In the genomic region with DNA sequence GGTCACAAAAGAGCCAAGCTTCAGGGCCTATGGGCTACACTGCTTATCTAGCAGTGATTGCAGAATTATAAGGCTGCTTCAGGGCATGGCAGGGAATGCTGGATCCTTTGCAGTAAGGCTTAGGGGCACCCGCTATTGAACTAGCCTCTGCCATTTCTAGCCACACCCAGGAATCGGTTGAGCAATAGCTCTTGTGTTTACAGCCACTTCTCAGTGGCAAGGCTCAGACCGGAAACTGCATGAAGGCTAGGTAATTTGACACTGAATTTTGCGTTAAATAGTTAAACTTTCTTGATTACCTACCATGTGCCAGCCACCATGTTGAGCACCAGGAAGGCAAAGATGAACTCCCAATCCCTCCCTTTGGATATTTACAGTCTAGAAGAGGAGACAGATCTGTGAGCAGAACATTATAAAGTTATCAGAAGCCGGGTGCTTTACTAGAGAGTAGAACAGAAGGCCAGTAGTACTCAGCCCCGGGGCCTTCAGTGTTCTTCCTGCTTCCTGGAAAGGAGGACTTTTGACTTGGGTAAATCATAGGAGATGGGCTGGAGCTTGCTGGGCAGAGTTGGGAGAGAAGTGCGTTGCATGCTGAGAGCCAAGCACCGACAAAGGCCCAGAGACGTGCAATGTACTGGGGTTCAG, we compare ENCODE assay signal across 10 cellular contexts.
DNase-seq lines count a peak whose midpoint lies in the region; ATAC-seq, FAIRE-seq and TF ChIP-seq lines count a peak whose summit lies in the region.
"Had no signal": no experiment of that assay in that cellular context is flagged by ENCODE, and none has a peak within 500 bp of the region (broad histone marks: within the 10 kb centered on the region; RNA-seq: fewer than 3 reads in every experiment).

No MANE protein-coding gene starts in this region.

- no peak overlapping the region for H2AK9ac ChIP-seq in IMR-90 (replicated peaks; ENCODE audit: low read depth, low read length, poor library complexity)

- no peaks in the 10 kb centered on the region for H4K20me1 ChIP-seq in IMR-90 (ENCODE audit: insufficient read depth, low read length)

- no peak overlapping the region for H4K5ac ChIP-seq in IMR-90 (ENCODE audit: low read depth, low read length)

- H3K9me3 ChIP-seq in IMR-90 (ENCODE audit: control insufficient read depth, insufficient read depth, low read length), result no peaks in the 10 kb centered on the region

- H4K91ac ChIP-seq in IMR-90 (ENCODE audit: insufficient read depth, low read depth, low read length), result no peak overlapping the region

- no peak overlapping the region for H2AK5ac ChIP-seq in IMR-90 (ENCODE audit: low read depth, low read length)

- H2AFZ ChIP-seq in IMR-90 (replicated peaks; ENCODE audit: low read length, poor library complexity), result peak overlapping the region; percentile 15

- 60% methylated on average over 1 of the region's 9 CpGs; no CpG with 5 or more reads in 1 of the 2 experiments for WGBS in IMR-90 (ENCODE audit: extremely low coverage in 2 of 2, insufficient read length in 1 of 2), 2 experiments

- no peak overlapping the region for H2BK15ac ChIP-seq in IMR-90 (ENCODE audit: low read depth, low read length)

- TF ChIP-seq CTCF in IMR-90 (conservative IDR thresholded peaks at IDR 0.05; ENCODE audit: low read depth, low read length), result no peak
- TF ChIP-seq CTCF in RWPE1 (conservative IDR thresholded peaks at IDR 0.05; ENCODE audit: low read depth), result no peak

- CTCF ChIA-PET in IMR-90 (lab: Yijun Ruan, JAX) (no interaction called here), RWPE1 (lab: Yijun Ruan, JAX) (interaction anchor here (0.5 to 1.7 kb wide), 5 partner anchors 16 to 461 kb away, joined by 3 to 7 read pairs (median 4); no protein-coding TSS in a partner anchor)

- no peak for TF ChIP-seq POLR2A in IMR-90 (IDR thresholded peaks at IDR 0.05; ENCODE audit: low read depth, low read length)

- BruUV-seq in IMR-90 (replicated peaks; lab: Mats Ljungman, UMichigan), result no TSS peak

- no peak overlapping the region for H3K4ac ChIP-seq in IMR-90 (ENCODE audit: low read depth, low read length)

- POLR2A ChIA-PET in IMR-90 (lab: Charles Lee; ENCODE audit: unreplicated experiment) (no interaction called here), RWPE1 (lab: Yijun Ruan, JAX; ENCODE audit: low non-redundant PET) (no interaction called here)

- in situ Hi-C loops in IMR-90 (cut with MboI; ENCODE audit: low sequenced_read_pairs), result no loop called here

- DNase-seq in AG08395 (ENCODE audit: low spot score) (peak; percentile 15), IMR-90 (peak; percentile 20), RWPE1 (ENCODE audit: low spot score) (peak; percentile 32), immature natural killer cell (no peak), 8988T (no peak), NCI-H446 treated with DMSO at 0.1 percent for 48 hours (lab: John Stamatoyannopoulos, UW) (no peak), GM19239 (ENCODE audit: insufficient read length, low spot score) (no peak)
- DNase-seq: activated CD4-positive, CD25-positive, alpha-beta regulatory T cell; CD8-positive, alpha-beta T cell had no signal

- no peaks in the 10 kb centered on the region for H3K36me3 Mint-ChIP-seq in immature natural killer cell
- H3K36me3 Mint-ChIP-seq: CD8-positive, alpha-beta T cell had no signal

- H3K14ac ChIP-seq in IMR-90 (replicated peaks; ENCODE audit: low read depth, low read length), result no peak overlapping the region; the same call in 1 of the 2 replicates

- H3K23ac ChIP-seq in IMR-90 (ENCODE audit: low read depth, low read length), result no peak overlapping the region

- no peak overlapping the region for H3K56ac ChIP-seq in IMR-90 (ENCODE audit: extremely low read depth, insufficient read depth, low read length)

- H3K9ac ChIP-seq in IMR-90 (ENCODE audit: low read depth, low read length), result no peak overlapping the region

- H3K27me3 Mint-ChIP-seq in immature natural killer cell (ENCODE audit: low read depth in 3 of 3), result peaks cover 0 to 2% (median 2%) of the 10 kb centered on the region in 3 donors

- no peaks in the 10 kb centered on the region for H3K79me1 ChIP-seq in IMR-90 (ENCODE audit: low read depth in 1 of 2, low read length in 2 of 2)

- H3K36me3 ChIP-seq in IMR-90 (ENCODE audit: control insufficient read depth, insufficient read depth, low read length), result no peaks in the 10 kb centered on the region

- intact Hi-C loops in IMR-90 (cut with micrococcal nuclease), result no loop called here

- peak; percentile 56 for ATAC-seq in IMR-90 (ENCODE audit: low read depth)
- no peak for ATAC-seq in HG02884 (IDR thresholded peaks at IDR 0.05; ENCODE audit: unreplicated experiment)
- ATAC-seq: CD8-positive, alpha-beta T cell had no signal

- H3K9me3 Mint-ChIP-seq in immature natural killer cell, result no peaks in the 10 kb centered on the region
- H3K9me3 Mint-ChIP-seq: CD8-positive, alpha-beta T cell had no signal

- dilution Hi-C loops in IMR-90 (cut with HindIII; ENCODE audit: low sequenced_read_pairs, unreplicated experiment), result no loop called here

- no peaks in the 10 kb centered on the region for H3K9me1 ChIP-seq in IMR-90 (ENCODE audit: insufficient read depth, low read length)

- H3K27ac ChIP-seq in IMR-90 (ENCODE audit: insufficient read depth, low read length) (no peak overlapping the region), RWPE1 (peak overlapping the region; percentile 71)

- no peak overlapping the region for H2BK120ac ChIP-seq in IMR-90 (ENCODE audit: low read depth, low read length)

- TF ChIP-seq RAD21 in IMR-90 (IDR thresholded peaks at IDR 0.05; ENCODE audit: low read length), result no peak

- no peak overlapping the region for H2BK5ac ChIP-seq in IMR-90 (ENCODE audit: low read depth, low read length, poor library complexity, severe bottlenecking)

- H3K4me2 ChIP-seq in IMR-90 (ENCODE audit: low read depth, low read length), result no peak overlapping the region

- peak overlapping the region in 3 of 5 donors; percentile 11 to 40 (median 39) for H3K4me3 Mint-ChIP-seq in immature natural killer cell
- H3K4me3 Mint-ChIP-seq: CD8-positive, alpha-beta T cell had no signal

- H3K4me1 Mint-ChIP-seq in immature natural killer cell, result peaks cover 23 to 36% of the 10 kb centered on the region in 2 donors

- peak overlapping the region; percentile 32 to 65 (median 46) for H3K27ac Mint-ChIP-seq in immature natural killer cell
- H3K27ac Mint-ChIP-seq: CD8-positive, alpha-beta T cell had no signal

- no peak overlapping the region for H3K4me3 ChIP-seq in IMR-90 (ENCODE audit: insufficient read depth, low read depth, low read length)

- H4K8ac ChIP-seq in IMR-90 (ENCODE audit: low read depth in 2 of 2, low read length in 2 of 2), result 0 out of 4 replicates have a peak overlapping the region, but pooled peaks of 1 of the 2 experiments have one; percentile 35

- FAIRE-seq in GM19239 (lab: Jason Lieb, UNC), result no peak

- no peaks in the 10 kb centered on the region; the same call in 1 of the 2 replicates for H3K27me3 ChIP-seq in IMR-90 (ENCODE audit: control insufficient read depth, insufficient read depth, low read length)

- peaks cover 7% of the 10 kb centered on the region; the same call in 1 of the 2 replicates for H3K4me1 ChIP-seq in IMR-90 (ENCODE audit: control insufficient read depth, insufficient read depth, low read length)

- no peak overlapping the region for H2BK20ac ChIP-seq in IMR-90 (ENCODE audit: low read depth, low read length)

- no peak overlapping the region for H3K18ac ChIP-seq in IMR-90 (ENCODE audit: low read depth, low read length)

TF ChIP-seq in IMR-90, 13 proteins besides CTCF, POLR2A, EP300 and RAD21:
- TF ChIP-seq CEBPB (IDR thresholded peaks at IDR 0.05; ENCODE audit: low read depth, low read length), result peak; percentile 80
- no peak for TF ChIP-seq RFX5 (IDR thresholded peaks at IDR 0.05; ENCODE audit: low read depth, low read length)

Comparison
In these comparisons a context has a peak if more than half of its experiments do, and no peak if none do; other contexts are left out.
1. DNase-seq: peak in AG08395 (single experiment), IMR-90 (single experiment) and RWPE1 (single experiment); none in immature natural killer cell (0 of 3), 8988T (single experiment), NCI-H446 treated with DMSO at 0.1 percent for 48 hours (single experiment) and GM19239 (single experiment).